ENCODE assay signal across 12 cellular contexts in genomic region chrX:106964290-106964689, GRCh38. TPM values are rescaled to one million over a fixed set of nuclear protein-coding genes. Genes with fewer than 3 reads are reported as not detected.
"Had no signal": no experiment of that assay in that cellular context is flagged by ENCODE, and none has a peak within 500 bp of the region (broad histone marks: within the 10 kb centered on the region; RNA-seq: fewer than 3 reads in every experiment).

No MANE protein-coding gene starts in this region.

- ATAC-seq: GM23338, HCT116 had no signal

- H3K9me3 ChIP-seq: HAP-1 had no signal

- H3K4me2 ChIP-seq: GM23338 had no signal

- H3K4me1 ChIP-seq: HAP-1 had no signal

- H3K4me1 Mint-ChIP-seq: GM23338 had no signal

- H3K27ac ChIP-seq: GM23248 had no signal

- H2AFZ ChIP-seq: GM23248, GM23338 had no signal

- H3K4me3 Mint-ChIP-seq: GM23338, H9, HFFc6 had no signal

- H3K4me3 ChIP-seq: GM23248, GM23338, HAP-1 had no signal

- H3K9ac ChIP-seq: GM23248 had no signal

- FAIRE-seq: H1, H54 had no signal

- H3K9me3 Mint-ChIP-seq: GM23338, HFFc6 had no signal

- H3K27ac Mint-ChIP-seq: GM23338, H9, HFFc6 had no signal

- DNase-seq: GM23248, GOT3, H7, H9, HCEC 1CT, HFFc6 had no signal

RNA-seq across cellular contexts. Expression of gene CLDN2, which starts 44.1 kb away (rescaled TPM):
- total RNA-seq: GM23248, GM23338, H1, H4, H7, H9, HFFc6 had no signal
- polyA plus RNA-seq: GM23248, GM23338 had no signal
